In the genomic region with DNA sequence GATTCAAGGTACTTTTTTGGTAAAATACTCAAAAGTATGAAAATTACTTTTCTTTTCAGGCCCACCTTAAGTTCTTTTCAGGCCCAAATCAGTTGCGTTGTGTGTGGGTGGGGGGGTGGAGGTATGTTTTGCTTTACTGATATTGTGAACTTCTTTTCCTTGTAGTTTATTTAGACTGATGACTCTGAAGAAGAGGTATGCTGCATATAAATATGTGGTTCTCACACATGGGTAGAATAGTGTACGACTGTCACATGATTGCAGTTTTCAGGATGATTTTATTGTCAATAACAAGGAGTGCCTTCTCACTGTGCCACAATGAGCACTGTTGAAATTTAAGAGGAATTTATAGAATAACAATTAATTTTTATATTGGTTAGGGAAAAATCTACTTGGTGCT, we compare ENCODE assay signal across 21 cellular contexts.
"Had no signal": no experiment of that assay in that cellular context is flagged by ENCODE, and none has a peak within 500 bp of the region (broad histone marks: within the 10 kb centered on the region; RNA-seq: fewer than 3 reads in every experiment).

No MANE protein-coding gene starts in this region.

- ATAC-seq: activated CD4-positive, alpha-beta T cell treated with anti-CD3 and anti-CD28 coated beads for 36 hours; activated T-cell treated with anti-CD3 and anti-CD28 coated beads, Interleukin-2, amount 50 U/mL, for 72 hours; left lobe of liver; lower lobe of right lung; sciatic nerve; T-helper 17 cell had no signal

- H3K36me3 ChIP-seq: esophagus muscularis mucosa, lower lobe of right lung, upper lobe of left lung had no signal

- H3K27me3 ChIP-seq: esophagus muscularis mucosa, upper lobe of left lung had no signal

- H3K9ac ChIP-seq: parathyroid adenoma had no signal

- H3K27ac ChIP-seq: coronary artery, esophagus muscularis mucosa, lower lobe of right lung, parathyroid adenoma, upper lobe of left lung had no signal

- H3K4me3 ChIP-seq: coronary artery, esophagus muscularis mucosa, lower lobe of right lung, upper lobe of left lung had no signal

- H3K79me2 ChIP-seq: parathyroid adenoma had no signal

- DNase-seq: activated B cell treated with CpG ODN at 0.5 μM for 24 hours; activated CD4-positive, alpha-beta memory T cell treated with anti-CD3 and anti-CD28 coated beads for 36 hours; activated CD4-positive, alpha-beta T cell treated with anti-CD3 and anti-CD28 coated beads for 36 hours; activated effector memory CD4-positive, alpha-beta T cell treated with Interleukin-2 at 50 U/mL for 16 hours; activated naive CD4-positive, alpha-beta T cell treated with anti-CD3 and anti-CD28 coated beads for 36 hours; activated naive CD8-positive, alpha-beta T cell treated with anti-CD3 and anti-CD28 coated beads, Interleukin-2, amount 10 ng/mL, durations not matched to agents 7 days and 5 days; activated T-cell treated with anti-CD3 and anti-CD28 coated beads, Interleukin-2, amount 50 U/mL, for 72 hours; amniotic stem cell; lower lobe of right lung; naive B cell; nucleus accumbens; stimulated activated CD4-positive, alpha-beta T cell treated with anti-CD3 and anti-CD28 coated beads, Interleukin-2, amount 100 ng/mL, for 48 hours; stimulated activated CD8-positive, alpha-beta memory T cell treated with anti-CD3 and anti-CD28 coated beads, Interleukin-4, amount 100 ng/mL, for 48 hours; stimulated activated naive CD4-positive, alpha-beta T cell; T-helper 17 cell; upper lobe of left lung had no signal

- H2AFZ ChIP-seq: parathyroid adenoma had no signal

- H3K4me1 ChIP-seq: lower lobe of right lung, parathyroid adenoma, upper lobe of left lung had no signal
